In the genomic region with DNA sequence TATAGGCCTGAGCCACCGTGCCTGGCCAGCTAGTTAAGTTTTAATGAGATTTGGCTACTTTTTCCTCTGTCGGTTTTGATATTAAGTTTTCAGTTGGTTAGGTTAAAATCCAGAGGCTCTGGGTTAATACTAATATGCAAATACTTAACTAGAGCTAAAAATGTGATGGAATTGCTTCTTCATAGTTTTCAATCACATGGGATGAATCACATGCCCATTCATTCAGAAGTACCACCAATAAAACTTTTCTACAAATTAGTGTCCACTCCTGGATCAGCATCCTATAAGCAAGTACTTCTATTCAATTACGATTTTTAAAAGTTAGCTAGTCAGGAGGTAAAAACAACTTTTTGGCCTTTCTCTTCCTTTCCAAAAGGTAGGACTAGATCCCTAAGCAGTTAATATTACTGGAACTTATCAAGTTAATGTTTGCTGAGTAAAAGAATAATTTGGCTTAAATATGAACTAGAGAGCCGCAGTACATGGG, we compare ENCODE assay signal across 16 cellular contexts. TPM values are rescaled to one million over a fixed set of nuclear protein-coding genes. Genes with fewer than 3 reads are reported as not detected.
DNase-seq lines count a peak whose midpoint lies in the region; ATAC-seq and TF ChIP-seq lines count a peak whose summit lies in the region.
"Had no signal": no experiment of that assay in that cellular context is flagged by ENCODE, and none has a peak within 500 bp of the region (broad histone marks: within the 10 kb centered on the region; RNA-seq: fewer than 3 reads in every experiment).

No MANE protein-coding gene starts in this region.

- H3K79me2 ChIP-seq in mammary epithelial cell (ENCODE audit: insufficient read depth, low read length), result peaks cover 68% of the 10 kb centered on the region
- H3K79me2 ChIP-seq in osteoblast (ENCODE audit: insufficient read depth, low read length), result peaks cover 44% of the 10 kb centered on the region

- H3K4me1 ChIP-seq in breast epithelium, result peaks cover 4 to 6% of the 10 kb centered on the region in 2 donors
- H3K4me1 ChIP-seq in mammary epithelial cell (ENCODE audit: insufficient read depth, low read length), result peaks cover 7% of the 10 kb centered on the region
- peaks cover 21% of the 10 kb centered on the region for H3K4me1 ChIP-seq in osteoblast (ENCODE audit: insufficient read depth, low read length)
- H3K4me1 ChIP-seq in urinary bladder (ENCODE audit: insufficient read depth), result no peaks in the 10 kb centered on the region
- H3K4me1 ChIP-seq: SJCRH30 had no signal

- H3K27ac ChIP-seq in breast epithelium, result peak overlapping the region; percentile 74 to 91
- H3K27ac ChIP-seq in mammary epithelial cell (ENCODE audit: insufficient read depth, low read depth, low read length), result no peak overlapping the region
- H3K27ac ChIP-seq in osteoblast (ENCODE audit: low read depth, low read length), result peak overlapping the region; percentile 73
- H3K27ac ChIP-seq in urinary bladder (ENCODE audit: low read depth), result peak overlapping the region; percentile 51
- H3K27ac ChIP-seq: SJCRH30 had no signal

- H2AFZ ChIP-seq in mammary epithelial cell (ENCODE audit: low read depth, low read length) (no peak overlapping the region), osteoblast (ENCODE audit: low read length) (no peak overlapping the region)

- DNase-seq in breast epithelium (ENCODE audit: low spot score in 2 of 2) (no peak), mammary epithelial cell (no peak), fibroblast of mammary gland (ENCODE audit: low read depth) (peak; percentile 37), osteoblast (ENCODE audit: insufficient read length, low spot score, missing footprints) (peak; percentile 69), cortex of kidney (lab: John Stamatoyannopoulos, UW) (no peak), NCI-H510A (lab: John Stamatoyannopoulos, UW) (no peak)
- DNase-seq: activated T-cell treated with anti-CD3 and anti-CD28 coated beads for 4 hours; effector memory CD8-positive, alpha-beta T cell; NCI-H1417 treated with DMSO at 0.1 percent for 48 hours; NCI-H69; SJCRH30; stimulated activated CD4-positive, alpha-beta T cell treated with anti-CD3 and anti-CD28 coated beads, Interleukin-2, amount 100 ng/mL, for 48 hours; stimulated activated naive CD4-positive, alpha-beta T cell treated with Interleukin-2 at 50 U/mL for 16 hours had no signal

- BruUV-seq in mammary epithelial cell (replicated peaks; lab: Mats Ljungman, UMichigan), result no TSS peak

- H3K36me3 ChIP-seq in breast epithelium (no peaks in the 10 kb centered on the region), mammary epithelial cell (ENCODE audit: insufficient read depth, low read length) (peaks cover 10% of the 10 kb centered on the region), osteoblast (ENCODE audit: insufficient read depth, low read length) (peaks cover 9% of the 10 kb centered on the region), urinary bladder (ENCODE audit: insufficient read depth) (no peaks in the 10 kb centered on the region)
- H3K36me3 ChIP-seq: WERI-Rb-1 had no signal

- H3K27me3 ChIP-seq in breast epithelium, result no peaks in the 10 kb centered on the region
- no peaks in the 10 kb centered on the region for H3K27me3 ChIP-seq in mammary epithelial cell (ENCODE audit: insufficient read depth, low read length)
- no peaks in the 10 kb centered on the region for H3K27me3 ChIP-seq in osteoblast (ENCODE audit: insufficient read depth, low read length)
- H3K27me3 ChIP-seq: SJCRH30 had no signal

- TF ChIP-seq CTCF in breast epithelium (IDR thresholded peaks at IDR 0.05), result no peak
- no peak for TF ChIP-seq CTCF in mammary epithelial cell (conservative IDR thresholded peaks at IDR 0.05 in 1 of 2, IDR thresholded peaks at IDR 0.05 in 1 of 2; ENCODE audit: extremely low read depth in 1 of 2, insufficient read depth in 1 of 2, low read depth in 1 of 2, low read length in 2 of 2)
- no peak for TF ChIP-seq CTCF in fibroblast of mammary gland (conservative IDR thresholded peaks at IDR 0.05; ENCODE audit: control insufficient read depth, insufficient read depth, low read depth, low read length)
- TF ChIP-seq CTCF in osteoblast (IDR thresholded peaks at IDR 0.05; ENCODE audit: extremely low read depth, low read depth, low read length), result no peak

- peak overlapping the region; percentile 20 to 60 (median 39) for H3K4me3 ChIP-seq in breast epithelium
- no peak overlapping the region for H3K4me3 ChIP-seq in mammary epithelial cell (replicated peaks in 1 of 3; ENCODE audit: insufficient read depth in 1 of 3, low read depth in 2 of 3, low read length in 3 of 3)
- H3K4me3 ChIP-seq in fibroblast of mammary gland (ENCODE audit: control insufficient read depth, low read depth, low read length), result peak overlapping the region; percentile 45
- H3K4me3 ChIP-seq in osteoblast (ENCODE audit: insufficient read depth, low read length), result peak overlapping the region; percentile 64
- H3K4me3 ChIP-seq in urinary bladder (ENCODE audit: low read depth, low read length), result peak overlapping the region; percentile 21
- H3K4me3 ChIP-seq: SJCRH30 had no signal

- intact Hi-C loops in breast epithelium (cut with DNase I; ENCODE audit: low total_unique reads) (no loop called here), mammary epithelial cell (cut with micrococcal nuclease) (no loop called here)

- H3K9ac ChIP-seq in mammary epithelial cell (ENCODE audit: insufficient read depth, low read length), result no peak overlapping the region

- in situ Hi-C loops in mammary epithelial cell (cut with MboI; ENCODE audit: low sequenced_read_pairs in 2 of 2), result no loop called here

- no peak for ATAC-seq in GM21526 (IDR thresholded peaks at IDR 0.05; ENCODE audit: low FRiP score, unreplicated experiment)
- ATAC-seq: effector memory CD8-positive, alpha-beta T cell had no signal

- no peak for TF ChIP-seq POLR2A in breast epithelium (IDR thresholded peaks at IDR 0.05)

- WGBS in mammary epithelial cell (ENCODE audit: low coverage, missing lambda C conversion rate), result 83% methylated on average over 4 of the region's 4 CpGs
- WGBS in urinary bladder, result 66% methylated on average over 4 of the region's 4 CpGs

- dilution Hi-C loops in mammary epithelial cell (cut with HindIII; ENCODE audit: low sequenced_read_pairs), result no loop called here

- CTCF ChIA-PET in mammary epithelial cell (lab: Charles Lee; ENCODE audit: low non-redundant PET), result no interaction called here

- H3K4me2 ChIP-seq in mammary epithelial cell (ENCODE audit: insufficient read depth, low read depth, low read length) (no peak overlapping the region), osteoblast (ENCODE audit: insufficient read depth, low read length) (peak overlapping the region; percentile 86)

- no peaks in the 10 kb centered on the region for H3K9me3 ChIP-seq in breast epithelium
- no peaks in the 10 kb centered on the region for H3K9me3 ChIP-seq in mammary epithelial cell (replicated peaks; ENCODE audit: insufficient read depth, low read length)
- no peaks in the 10 kb centered on the region for H3K9me3 ChIP-seq in osteoblast (ENCODE audit: low read depth, low read length)
- H3K9me3 ChIP-seq: SJCRH30 had no signal

- no peaks in the 10 kb centered on the region for H4K20me1 ChIP-seq in mammary epithelial cell (ENCODE audit: insufficient read depth, low read length)
- H4K20me1 ChIP-seq in osteoblast (ENCODE audit: insufficient read depth, low read length), result no peaks in the 10 kb centered on the region

RNA-seq across cellular contexts. Expression of gene SLC25A30, which starts 4.3 kb away (rescaled TPM):
- total RNA-seq in breast epithelium, result 10 to 100 TPM; 11.7 to 20.3 (median 14.4) TPM
- total RNA-seq in mammary epithelial cell, result 10 to 100 TPM; 21.5 to 31.1 TPM
- polyA plus RNA-seq in mammary epithelial cell, result 15.1 TPM
- 81.2 TPM for polyA minus RNA-seq in mammary epithelial cell
- 11.2 TPM in 2 replicates for total RNA-seq in osteoblast
- total RNA-seq in urinary bladder, result 11.9 TPM
- polyA plus RNA-seq in urinary bladder, result 9.0 TPM

RNA-seq across cellular contexts. Expression of gene COG3, which starts 50.9 kb away (rescaled TPM):
- total RNA-seq in breast epithelium (10 to 100 TPM; 30.4 to 45.1 (median 39.7) TPM), mammary epithelial cell (10 to 100 TPM; 35.7 to 39.0 TPM), osteoblast (33.3 and 35.5 TPM in 2 replicates), urinary bladder (70.4 TPM)
- polyA plus RNA-seq in mammary epithelial cell (17.0 TPM), urinary bladder (16.9 TPM)
- polyA minus RNA-seq in mammary epithelial cell, result 20.1 TPM

Comparison
In these comparisons a context has a peak if more than half of its experiments do, and no peak if none do; other contexts are left out.
1. H3K4me3 ChIP-seq: peak in breast epithelium (3 of 3), fibroblast of mammary gland (single experiment), osteoblast (single experiment) and urinary bladder (single experiment); none in mammary epithelial cell (0 of 3).
2. DNase-seq: peak in fibroblast of mammary gland (single experiment) and osteoblast (single experiment); none in breast epithelium (0 of 2), mammary epithelial cell (single experiment), cortex of kidney (single experiment) and NCI-H510A (single experiment).